11 cellular contexts compared by ENCODE assay signal in the genomic region with DNA sequence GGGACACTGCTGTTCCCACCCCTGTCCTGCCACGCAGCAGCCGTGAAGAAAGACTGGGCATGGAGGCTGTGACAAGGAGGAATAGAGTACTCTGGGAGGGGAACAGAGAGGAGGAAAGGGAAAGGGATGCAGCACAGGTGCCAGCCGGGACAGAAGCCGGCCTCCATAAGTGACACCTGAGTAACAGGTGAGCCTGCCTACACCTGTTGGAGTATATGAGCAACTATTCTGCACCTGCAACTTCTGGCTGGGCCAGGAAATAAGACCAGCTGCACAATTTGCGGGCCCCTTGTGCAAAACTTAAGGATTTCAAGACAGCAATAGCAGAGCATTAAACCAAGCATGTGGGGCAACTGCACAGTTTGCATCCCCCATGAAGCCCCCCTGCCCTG.
DNase-seq lines count a peak whose midpoint lies in the region; ATAC-seq, FAIRE-seq and TF ChIP-seq lines count a peak whose summit lies in the region.
"Had no signal": no experiment of that assay in that cellular context is flagged by ENCODE, and none has a peak within 500 bp of the region (broad histone marks: within the 10 kb centered on the region; RNA-seq: fewer than 3 reads in every experiment).

No MANE protein-coding gene starts in this region.

- H3K27ac Mint-ChIP-seq in stimulated activated effector memory CD8-positive, alpha-beta T cell treated with anti-CD3 and anti-CD28 coated beads, Interleukin-12 subunit alpha, Interleukin-12 subunit beta, amount 100 ng/mL, for 72 hours, result peak overlapping the region; percentile 94

- H3K27me3 ChIP-seq in right cardiac atrium (ENCODE audit: control insufficient read depth, insufficient read depth), result no peaks in the 10 kb centered on the region

- peaks cover 26% of the 10 kb centered on the region for H3K4me1 Mint-ChIP-seq in activated T-cell treated with anti-CD3 and anti-CD28 coated beads, Interleukin-2, amount 50 U/mL, for 4 hours (ENCODE audit: low read depth)
- H3K4me1 Mint-ChIP-seq in stimulated activated effector memory CD8-positive, alpha-beta T cell treated with anti-CD3 and anti-CD28 coated beads, Interleukin-12 subunit alpha, Interleukin-12 subunit beta, amount 100 ng/mL, for 72 hours, result peaks cover 30% of the 10 kb centered on the region

- no peaks in the 10 kb centered on the region for H3K9me3 Mint-ChIP-seq in activated T-cell treated with anti-CD3 and anti-CD28 coated beads, Interleukin-2, amount 50 U/mL, for 4 hours
- no peaks in the 10 kb centered on the region for H3K9me3 Mint-ChIP-seq in stimulated activated effector memory CD8-positive, alpha-beta T cell treated with anti-CD3 and anti-CD28 coated beads, Interleukin-12 subunit alpha, Interleukin-12 subunit beta, amount 100 ng/mL, for 72 hours

- peaks cover 34% of the 10 kb centered on the region for H3K4me1 ChIP-seq in right cardiac atrium (ENCODE audit: control insufficient read depth, insufficient read depth, low read length)

- H3K36me3 Mint-ChIP-seq in activated T-cell treated with anti-CD3 and anti-CD28 coated beads, Interleukin-2, amount 50 U/mL, for 4 hours (ENCODE audit: insufficient read depth), result no peaks in the 10 kb centered on the region
- H3K36me3 Mint-ChIP-seq in stimulated activated effector memory CD8-positive, alpha-beta T cell treated with anti-CD3 and anti-CD28 coated beads, Interleukin-12 subunit alpha, Interleukin-12 subunit beta, amount 100 ng/mL, for 72 hours, result no peaks in the 10 kb centered on the region

- FAIRE-seq in GM12892 (lab: Jason Lieb, UNC), result no peak
- FAIRE-seq: islet of Langerhans had no signal

- no peak for DNase-seq in activated T-cell treated with anti-CD3 and anti-CD28 coated beads, Interleukin-2, amount 50 U/mL, for 4 hours
- DNase-seq in activated T-cell treated with anti-CD3 and anti-CD28 coated beads, Interleukin-2, amount 50 U/mL, for 48 hours, result no peak
- DNase-seq in NCI-H510A (lab: John Stamatoyannopoulos, UW) (peak; percentile 23), right cardiac atrium (no peak), GM12892 (ENCODE audit: insufficient read length) (no peak)
- no peak for DNase-seq in stimulated activated effector memory CD8-positive, alpha-beta T cell treated with anti-CD3 and anti-CD28 coated beads, Interleukin-12 subunit alpha, Interleukin-12 subunit beta, amount 100 ng/mL, for 72 hours (ENCODE audit: low spot score in 2 of 2)
- DNase-seq: sigmoid colon had no signal

- intact Hi-C loops in right cardiac atrium (cut with DNase I), result no loop called here

- ATAC-seq in activated T-cell treated with anti-CD3 and anti-CD28 coated beads, Interleukin-2, amount 50 U/mL, for 4 hours, result no peak
- ATAC-seq in right cardiac atrium, result no peak
- ATAC-seq in stimulated activated effector memory CD8-positive, alpha-beta T cell treated with anti-CD3 and anti-CD28 coated beads, Interleukin-12 subunit alpha, Interleukin-12 subunit beta, amount 100 ng/mL, for 72 hours, result no peak
- ATAC-seq in GM21526 (IDR thresholded peaks at IDR 0.05; ENCODE audit: low FRiP score, unreplicated experiment), result no peak
- no peak for ATAC-seq in HG02588 (IDR thresholded peaks at IDR 0.05; ENCODE audit: unreplicated experiment)
- ATAC-seq: esophagus mucosa had no signal

- no peaks in the 10 kb centered on the region for H3K9me3 ChIP-seq in right cardiac atrium (ENCODE audit: control insufficient read depth, low read length)
- H3K9me3 ChIP-seq: sigmoid colon had no signal

- H3K27me3 Mint-ChIP-seq in activated T-cell treated with anti-CD3 and anti-CD28 coated beads, Interleukin-2, amount 50 U/mL, for 4 hours (ENCODE audit: low read depth), result peaks cover 8% of the 10 kb centered on the region

- TF ChIP-seq POLR2A in GM12892 (IDR thresholded peaks at IDR 0.05; ENCODE audit: low read depth, low read length), result no peak

- peak overlapping the region; percentile 61 for H3K4me3 Mint-ChIP-seq in activated T-cell treated with anti-CD3 and anti-CD28 coated beads, Interleukin-2, amount 50 U/mL, for 4 hours
- peak overlapping the region; percentile 71 for H3K4me3 Mint-ChIP-seq in stimulated activated effector memory CD8-positive, alpha-beta T cell treated with anti-CD3 and anti-CD28 coated beads, Interleukin-12 subunit alpha, Interleukin-12 subunit beta, amount 100 ng/mL, for 72 hours

- 63% methylated on average over 5 of the region's 5 CpGs for WGBS in right cardiac atrium

- peak overlapping the region; percentile 93 for H3K27ac ChIP-seq in right cardiac atrium (ENCODE audit: low read length)

- no peak overlapping the region for H3K4me3 ChIP-seq in right cardiac atrium (ENCODE audit: low read length)
